In the genomic region with DNA sequence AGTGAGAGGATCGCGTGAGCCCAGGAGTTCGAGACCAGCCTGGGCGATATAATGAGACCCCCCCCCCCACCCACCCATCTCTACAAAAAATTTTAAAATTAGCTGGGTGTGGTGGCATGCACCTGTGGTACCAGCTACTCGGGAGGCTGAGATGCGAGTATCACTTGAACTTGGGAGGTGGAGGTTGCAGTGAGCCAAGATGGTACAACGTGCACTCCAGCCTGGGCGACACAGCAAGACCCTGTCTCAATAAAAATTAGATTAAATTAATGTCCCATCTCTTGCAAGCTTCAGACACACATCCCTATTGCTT, we compare ENCODE assay signal across 8 cellular contexts. TPM values are rescaled to one million over a fixed set of nuclear protein-coding genes. Genes with fewer than 3 reads are reported as not detected.
A peak's percentile ranks its signal among the peaks of the same experiment; 100 is the strongest.
DNase-seq lines count a peak whose midpoint lies in the region; ATAC-seq, FAIRE-seq and TF ChIP-seq lines count a peak whose summit lies in the region.

No MANE protein-coding gene starts in this region.

- DNase-seq in HCT116 (ENCODE audit: low read depth, low spot score) (no peak), adipocyte (ENCODE audit: low read depth) (no peak), keratinocyte (ENCODE audit: low read depth, low spot score) (no peak), RCC 7860 (ENCODE audit: low spot score) (no peak), ecto neural progenitor cell (ENCODE audit: low spot score) (no peak), DMS53 treated with DMSO at 0.1 percent for 48 hours (lab: John Stamatoyannopoulos, UW; ENCODE audit: unreplicated experiment) (no peak)

- TF ChIP-seq RAD21 in HCT116 (IDR thresholded peaks at IDR 0.05; ENCODE audit: low read depth) = no peak

- ATAC-seq in HCT116 (peak; percentile 1), GM21825 (IDR thresholded peaks at IDR 0.05; ENCODE audit: unreplicated experiment) (no peak)
- no peak for ATAC-seq in stimulated activated memory B cell treated with anti-CD40 and anti-IgM and Interleukin-4, amounts not matched to agents 10 μg/mL and 1 μg/mL and 100 μg/mL, for 72 hours

- BruUV-seq in HCT116 (replicated peaks; lab: Mats Ljungman, UMichigan) = no TSS peak

- no peaks in the 10 kb centered on the region for H3K36me3 Mint-ChIP-seq in stimulated activated memory B cell treated with anti-CD40 and anti-IgM and Interleukin-4, amounts not matched to agents 10 μg/mL and 1 μg/mL and 100 μg/mL, for 72 hours

- peaks cover 15 to 64% of the 10 kb centered on the region in 2 experiments for H3K4me1 ChIP-seq in HCT116 (ENCODE audit: control insufficient read depth in 1 of 2, insufficient read depth in 2 of 2, low read length in 2 of 2)
- peaks cover 17% of the 10 kb centered on the region for H3K4me1 ChIP-seq in adipocyte (ENCODE audit: control insufficient read depth, insufficient read depth, low read length)
- H3K4me1 ChIP-seq in keratinocyte (ENCODE audit: control insufficient read depth, extremely low read depth, insufficient read depth, low read length) = peaks cover 24% of the 10 kb centered on the region

- no peak for TF ChIP-seq CTCF in HCT116 (IDR thresholded peaks at IDR 0.05 in 2 of 3, conservative IDR thresholded peaks at IDR 0.05 in 1 of 3; ENCODE audit: borderline replicate concordance in 1 of 3, insufficient read depth in 1 of 3, low read depth in 2 of 3, low read length in 2 of 3)
- TF ChIP-seq CTCF in keratinocyte (optimal IDR thresholded peaks at IDR 0.05 in 1 of 3, IDR thresholded peaks at IDR 0.05 in 1 of 3, conservative IDR thresholded peaks at IDR 0.05 in 1 of 3; ENCODE audit: extremely low read depth in 1 of 3, insufficient read depth in 2 of 3, low read length in 3 of 3) = no peak

- H3K4me3 Mint-ChIP-seq in stimulated activated memory B cell treated with anti-CD40 and anti-IgM and Interleukin-4, amounts not matched to agents 10 μg/mL and 1 μg/mL and 100 μg/mL, for 72 hours = peak overlapping the region; percentile 53

- RAD21 ChIA-PET in HCT116 (lab: Charles Lee; ENCODE audit: low non-redundant PET in 1 of 2, low total read pairs in 2 of 2, uncharacterized antibody in 2 of 2, unreplicated experiment in 2 of 2) = no interaction called here

- intact Hi-C loops in HCT116 (cut with micrococcal nuclease) = no loop called here

- H3K36me3 ChIP-seq in HCT116 (ENCODE audit: control insufficient read depth in 1 of 2, insufficient read depth in 2 of 2, low read length in 2 of 2) (no peaks in the 10 kb centered on the region), adipocyte (ENCODE audit: control insufficient read depth, insufficient read depth, low read length, severe bottlenecking) (no peaks in the 10 kb centered on the region), keratinocyte (ENCODE audit: control insufficient read depth in 2 of 2, extremely low read depth in 1 of 2, insufficient read depth in 2 of 2, low read length in 2 of 2) (peaks cover 0 to 8% of the 10 kb centered on the region in 2 experiments)

- H3K27ac ChIP-seq in HCT116 (ENCODE audit: low read depth, low read length) (no peak overlapping the region), keratinocyte (ENCODE audit: control insufficient read depth, insufficient read depth, low read length) (peak overlapping the region; percentile 65)

- H4K20me1 ChIP-seq in HCT116 (ENCODE audit: insufficient read depth) (peaks cover 10% of the 10 kb centered on the region; the same call in 1 of the 2 replicates), keratinocyte (ENCODE audit: control insufficient read depth, extremely low read depth, insufficient read depth, low read length) (peaks cover 11% of the 10 kb centered on the region)

- H3K4me3 ChIP-seq in HCT116 (replicated peaks in 1 of 2; ENCODE audit: low read depth in 1 of 2, low read length in 2 of 2) (peak overlapping the region; percentile 80 to 89), adipocyte (ENCODE audit: low read length) (peak overlapping the region; percentile 85), keratinocyte (ENCODE audit: control insufficient read depth in 2 of 3, extremely low read depth in 1 of 3, insufficient read depth in 2 of 3, low read depth in 1 of 3, low read length in 3 of 3) (peak overlapping the region; percentile 88 to 93 (median 92))

- peaks cover 3% of the 10 kb centered on the region for H3K9me3 Mint-ChIP-seq in stimulated activated memory B cell treated with anti-CD40 and anti-IgM and Interleukin-4, amounts not matched to agents 10 μg/mL and 1 μg/mL and 100 μg/mL, for 72 hours

- peak overlapping the region; percentile 95 for H3K9ac ChIP-seq in HCT116 (ENCODE audit: low read length)
- H3K9ac ChIP-seq in adipocyte (ENCODE audit: low read length) = peak overlapping the region; percentile 82
- peak overlapping the region; percentile 84 for H3K9ac ChIP-seq in keratinocyte (ENCODE audit: control insufficient read depth, extremely low read depth, insufficient read depth, low read length)

- CTCF ChIA-PET in HCT116 (lab: Charles Lee) = interaction anchor here (0.7 to 2.4 kb wide), 3 partner anchors 31 to 161 kb away, joined by 3 to 5 read pairs (median 4); no protein-coding TSS in a partner anchor

- no peaks in the 10 kb centered on the region for H3K9me3 ChIP-seq in HCT116 (ENCODE audit: control insufficient read depth in 1 of 2, insufficient read depth in 1 of 2, low read depth in 1 of 2, low read length in 2 of 2)
- no peaks in the 10 kb centered on the region for H3K9me3 ChIP-seq in adipocyte (ENCODE audit: control insufficient read depth, low read length)
- no peaks in the 10 kb centered on the region for H3K9me3 ChIP-seq in keratinocyte (ENCODE audit: control insufficient read depth, low read depth, low read length)

- H3K4me1 Mint-ChIP-seq in stimulated activated memory B cell treated with anti-CD40 and anti-IgM and Interleukin-4, amounts not matched to agents 10 μg/mL and 1 μg/mL and 100 μg/mL, for 72 hours = peaks cover 7% of the 10 kb centered on the region

- no peak overlapping the region for H3K27ac Mint-ChIP-seq in stimulated activated memory B cell treated with anti-CD40 and anti-IgM and Interleukin-4, amounts not matched to agents 10 μg/mL and 1 μg/mL and 100 μg/mL, for 72 hours

- H3K79me2 ChIP-seq in HCT116 (ENCODE audit: insufficient read depth, low read length) (peaks cover 50% of the 10 kb centered on the region), keratinocyte (ENCODE audit: control insufficient read depth, insufficient read depth, low read length) (peaks cover 45% of the 10 kb centered on the region)

- H3K9me1 ChIP-seq in keratinocyte (ENCODE audit: control insufficient read depth, extremely low read depth, insufficient read depth, low read length) = peaks cover 4% of the 10 kb centered on the region

- peaks cover 44% of the 10 kb centered on the region for H3K27me3 Mint-ChIP-seq in stimulated activated memory B cell treated with anti-CD40 and anti-IgM and Interleukin-4, amounts not matched to agents 10 μg/mL and 1 μg/mL and 100 μg/mL, for 72 hours

- H3K4me2 ChIP-seq in HCT116 (ENCODE audit: low read length) = peak overlapping the region; percentile 78
- H3K4me2 ChIP-seq in keratinocyte (ENCODE audit: control insufficient read depth, extremely low read depth, insufficient read depth, low read depth, low read length) = peak overlapping the region; percentile 68

- H2AFZ ChIP-seq in HCT116 (ENCODE audit: low read depth, low read length, poor library complexity, severe bottlenecking) = no peak overlapping the region
- peak overlapping the region; percentile 87 for H2AFZ ChIP-seq in keratinocyte (ENCODE audit: control insufficient read depth, low read length)

- POLR2A ChIA-PET in HCT116 (lab: Charles Lee) = interaction anchor here (0.6 to 1.2 kb wide), 2 partner anchors 30 to 53 kb away, joined by 3 read pairs; no protein-coding TSS in a partner anchor

- FAIRE-seq in keratinocyte (lab: Jason Lieb, UNC) (no peak), RCC 7860 (lab: Jason Lieb, UNC) (no peak)

- H3K27me3 ChIP-seq in HCT116 (ENCODE audit: insufficient read depth, low read length) = no peaks in the 10 kb centered on the region
- no peaks in the 10 kb centered on the region for H3K27me3 ChIP-seq in adipocyte (replicated peaks; ENCODE audit: control insufficient read depth, insufficient read depth, low read length)
- H3K27me3 ChIP-seq in keratinocyte (ENCODE audit: control insufficient read depth, extremely low read depth, insufficient read depth, low read length) = no peaks in the 10 kb centered on the region

- H3K9me2 ChIP-seq in HCT116 (ENCODE audit: insufficient read depth) = no peaks in the 10 kb centered on the region

- TF ChIP-seq POLR2A in HCT116 (IDR thresholded peaks at IDR 0.05; ENCODE audit: borderline replicate concordance, extremely low read depth, insufficient read depth, insufficient read length) = no peak

- dilution Hi-C loops in keratinocyte (cut with MboI; ENCODE audit: extremely low pct_ligation_motif_present, low sequenced_read_pairs) = no loop called here

RNA-seq across cellular contexts. Expression of gene PROSER2, which starts 0.4 kb away (rescaled TPM):
- total RNA-seq in HCT116 (2021; ENCODE audit: unreplicated experiment) = 46.2 TPM
- polyA plus RNA-seq in HCT116 (2012) = 35.4 and 37.9 TPM in 2 replicates
- polyA plus RNA-seq in keratinocyte = 7.3 to 13.0 TPM (median 10.2 TPM) in 3 replicates
- 14.9 TPM for polyA plus RNA-seq in keratinocyte (2011; ENCODE audit: low read depth)
- polyA plus RNA-seq in keratinocyte (2011; cell fraction: cytosol; rRNA removed) = 6.2 and 10.5 TPM in 2 replicates
- 11.8 and 14.4 TPM in 2 replicates for polyA plus RNA-seq in keratinocyte (2011; cell fraction: nucleus; rRNA removed)
- polyA plus RNA-seq in keratinocyte (2012; ENCODE audit: low replicate concordance) = 12.9 and 25.7 TPM in 2 replicates
- 4.8 to 20.4 TPM (median 6.0 TPM) in 3 replicates for polyA minus RNA-seq in keratinocyte
- 16.3 TPM for polyA minus RNA-seq in keratinocyte (2011; cell fraction: cytosol; rRNA and poly(A)+ RNA removed)
- 7.8 and 14.4 TPM in 2 replicates for polyA minus RNA-seq in keratinocyte (2011; cell fraction: nucleus; rRNA and poly(A)+ RNA removed)
